ENCODE assay signal across 14 cellular contexts in genomic region chr4:185599151-185599648, GRCh38.
"Had no signal": no experiment of that assay in that cellular context is flagged by ENCODE, and none has a peak within 500 bp of the region (broad histone marks: within the 10 kb centered on the region; RNA-seq: fewer than 3 reads in every experiment).

No MANE protein-coding gene starts in this region.

- H3K27me3 ChIP-seq: foreskin keratinocyte, SJSA1, suprapubic skin had no signal

- DNase-seq: activated B cell treated with CpG ODN at 0.5 μM for 24 hours; activated CD4-positive, alpha-beta T cell treated with anti-CD3 and anti-CD28 coated beads, Interleukin-2, amount 50 U/mL, for 1 hour; activated CD8-positive, alpha-beta memory T cell treated with anti-CD3 and anti-CD28 coated beads for 24 hours; activated naive CD4-positive, alpha-beta T cell; aorta; foreskin keratinocyte; mammary epithelial cell; naive thymus-derived CD4-positive, alpha-beta T cell; stimulated activated CD4-positive, alpha-beta T cell treated with anti-CD3 and anti-CD28 coated beads, Interleukin-4, amount 100 ng/mL, for 24 hours; stimulated activated naive CD4-positive, alpha-beta T cell; T-helper 2 cell had no signal

- H3K36me3 ChIP-seq: SJSA1, suprapubic skin had no signal

- ATAC-seq: foreskin keratinocyte; naive thymus-derived CD4-positive, alpha-beta T cell had no signal

- H3K9me3 ChIP-seq: SJSA1, suprapubic skin had no signal

- H3K4me1 ChIP-seq: foreskin keratinocyte, parathyroid adenoma had no signal

- H3K27ac ChIP-seq: foreskin keratinocyte, parathyroid adenoma, SJSA1, suprapubic skin had no signal

- H3K4me3 ChIP-seq: SJSA1, suprapubic skin had no signal
